In genomic region chr3:56862352-56863062, GRCh38 we compare ENCODE assay signal across 1 cellular context.
A peak's percentile ranks its signal among the peaks of the same experiment; 100 is the strongest.
TF ChIP-seq lines count a peak whose summit lies in the region.

No MANE protein-coding gene starts in this region.

TF ChIP-seq in HEK293, 187 proteins besides CTCF, POLR2A, EP300 and RAD21 (continued from another document):
- TF ChIP-seq ZNF404 (tag by site-specific recombination; IDR thresholded peaks at IDR 0.05): no peak
- peak; percentile 57 for TF ChIP-seq SP7 (tag by site-specific recombination; IDR thresholded peaks at IDR 0.05)
- TF ChIP-seq ZFP41 (tag by site-specific recombination; IDR thresholded peaks at IDR 0.05; ENCODE audit: borderline replicate concordance): no peak
- TF ChIP-seq ZSCAN30 (tag by site-specific recombination; IDR thresholded peaks at IDR 0.05): no peak
- TF ChIP-seq ZNF521 (tag by site-specific recombination; IDR thresholded peaks at IDR 0.05): no peak
- TF ChIP-seq ZNF37A (tag by site-specific recombination; IDR thresholded peaks at IDR 0.05): no peak
- TF ChIP-seq ZNF629 (tag by site-specific recombination; IDR thresholded peaks at IDR 0.05): peak; percentile 43; the same call in 1 of the 2 replicates
- no peak for TF ChIP-seq ZNF292 (tag by site-specific recombination; IDR thresholded peaks at IDR 0.05; ENCODE audit: borderline replicate concordance, low read depth)
- TF ChIP-seq ZNF239 (tag by site-specific recombination; IDR thresholded peaks at IDR 0.05): no peak
- TF ChIP-seq ZIC2 (tag by site-specific recombination; IDR thresholded peaks at IDR 0.05): no peak
- no peak for TF ChIP-seq ZNF148 (tag by site-specific recombination; IDR thresholded peaks at IDR 0.05; ENCODE audit: borderline replicate concordance)
- no peak for TF ChIP-seq ZNF24 (tag by site-specific recombination; IDR thresholded peaks at IDR 0.05)
- TF ChIP-seq ZNF10 (tag by site-specific recombination; IDR thresholded peaks at IDR 0.05): no peak
- TF ChIP-seq GLIS1 (tag by site-specific recombination; IDR thresholded peaks at IDR 0.05): peak; percentile 21
- TF ChIP-seq GLI2 (tag by site-specific recombination; IDR thresholded peaks at IDR 0.05; ENCODE audit: borderline replicate concordance, low read depth): no peak
- TF ChIP-seq ZNF23 (tag by site-specific recombination; IDR thresholded peaks at IDR 0.05; ENCODE audit: borderline replicate concordance): no peak
- no peak for TF ChIP-seq ZNF48 (tag by site-specific recombination; IDR thresholded peaks at IDR 0.05)
- peak; percentile 73; the same call in 1 of the 2 replicates for TF ChIP-seq ZNF792 (tag by site-specific recombination; IDR thresholded peaks at IDR 0.05)
- TF ChIP-seq ZBTB48 (tag by site-specific recombination; IDR thresholded peaks at IDR 0.05): no peak
- TF ChIP-seq ZNF398 (tag by site-specific recombination; IDR thresholded peaks at IDR 0.05): no peak; the same call in 1 of the 2 replicates
- TF ChIP-seq SP2 (tag by site-specific recombination; IDR thresholded peaks at IDR 0.05): no peak
- TF ChIP-seq ZNF585B (tag by site-specific recombination; IDR thresholded peaks at IDR 0.05): no peak
- TF ChIP-seq WT1 (tag by site-specific recombination; IDR thresholded peaks at IDR 0.05): peak; percentile 47; the same call in 1 of the 2 replicates
- TF ChIP-seq ZNF561 (tag by site-specific recombination; IDR thresholded peaks at IDR 0.05; ENCODE audit: borderline replicate concordance): no peak
- no peak for TF ChIP-seq ZBTB10 (tag by site-specific recombination; IDR thresholded peaks at IDR 0.05)
- TF ChIP-seq ZNF366 (tag by site-specific recombination; conservative IDR thresholded peaks at IDR 0.05): no peak
- no peak for TF ChIP-seq ZSCAN18 (tag by site-specific recombination; IDR thresholded peaks at IDR 0.05)
- 0 out of 2 replicates have a peak, but pooled peaks have one; percentile 23 for TF ChIP-seq ZFP69B (tag by site-specific recombination; IDR thresholded peaks at IDR 0.05)
- no peak for TF ChIP-seq ZNF624 (tag by site-specific recombination; IDR thresholded peaks at IDR 0.05)
- no peak for TF ChIP-seq ZBTB26 (tag by site-specific recombination; optimal IDR thresholded peaks at IDR 0.05)
- no peak for TF ChIP-seq ZNF416 (tag by site-specific recombination; IDR thresholded peaks at IDR 0.05)
- TF ChIP-seq ZNF19 (tag by site-specific recombination; IDR thresholded peaks at IDR 0.05; ENCODE audit: low read depth): no peak
TF ChIP-seq in HEK293: peak in this region for 8.
